In genomic region chr1:156310962-156311361, GRCh38 we compare ENCODE assay signal across 17 cellular contexts. TPM values are rescaled to one million over a fixed set of nuclear protein-coding genes. Genes with fewer than 3 reads are reported as not detected.
DNase-seq lines count a peak whose midpoint lies in the region; ATAC-seq and TF ChIP-seq lines count a peak whose summit lies in the region.
"Had no signal": no experiment of that assay in that cellular context is flagged by ENCODE, and none has a peak within 500 bp of the region (broad histone marks: within the 10 kb centered on the region; RNA-seq: fewer than 3 reads in every experiment).

No MANE protein-coding gene starts in this region.

- H2AFZ ChIP-seq in mammary epithelial cell (ENCODE audit: low read depth, low read length): no peak overlapping the region
- H2AFZ ChIP-seq: hepatocyte, neural progenitor cell had no signal

- POLR2A ChIA-PET in MCF 10A (lab: Yijun Ruan, JAX): interaction anchor here (0.9 to 4.1 kb wide), 6 partner anchors 8 to 59 kb away, joined by 3 to 25 read pairs (median 4); partner anchors contain the start of genes GLMP and SMG5
- POLR2A ChIA-PET in RWPE1 (lab: Yijun Ruan, JAX; ENCODE audit: low non-redundant PET): interaction anchor here (0.7 kb wide), 1 partner anchor 8 kb away, joined by 3 read pairs; no protein-coding TSS in a partner anchor

- no peak overlapping the region for H3K27ac ChIP-seq in mammary epithelial cell (ENCODE audit: insufficient read depth, low read depth, low read length)
- peak overlapping the region; percentile 75 for H3K27ac ChIP-seq in RWPE1
- H3K27ac ChIP-seq in suprapubic skin: peak overlapping the region; percentile 10
- H3K27ac ChIP-seq: body of pancreas, hepatocyte, neural progenitor cell, thyroid gland had no signal

- peaks cover 48% of the 10 kb centered on the region for H3K36me3 ChIP-seq in mammary epithelial cell (ENCODE audit: insufficient read depth, low read length)
- peaks cover 92% of the 10 kb centered on the region for H3K36me3 ChIP-seq in suprapubic skin

- BruUV-seq in MCF 10A (replicated peaks; lab: Mats Ljungman, UMichigan) (no TSS peak), mammary epithelial cell (replicated peaks; lab: Mats Ljungman, UMichigan) (no TSS peak)

- H3K4me1 Mint-ChIP-seq in MCF 10A (ENCODE audit: insufficient read depth, unreplicated experiment): peaks cover 14% of the 10 kb centered on the region
- H3K4me1 Mint-ChIP-seq: neural progenitor cell had no signal

- TF ChIP-seq CTCF in MCF 10A (IDR thresholded peaks at IDR 0.05; ENCODE audit: unreplicated experiment) (no peak), mammary epithelial cell (conservative IDR thresholded peaks at IDR 0.05 in 1 of 2, IDR thresholded peaks at IDR 0.05 in 1 of 2; ENCODE audit: extremely low read depth in 1 of 2, insufficient read depth in 1 of 2, low read depth in 1 of 2, low read length in 2 of 2) (no peak), RWPE1 (conservative IDR thresholded peaks at IDR 0.05; ENCODE audit: low read depth) (no peak), fibroblast of villous mesenchyme (IDR thresholded peaks at IDR 0.05; ENCODE audit: insufficient read depth, low read depth, low read length) (no peak), suprapubic skin (IDR thresholded peaks at IDR 0.05) (no peak)

- no peak overlapping the region for H3K27ac Mint-ChIP-seq in MCF 10A (ENCODE audit: low read depth, unreplicated experiment)
- H3K27ac Mint-ChIP-seq: effector memory CD8-positive, alpha-beta T cell; neural progenitor cell; T-helper 2 cell treated with Interferon-gamma antibody and Interleukin-4, amounts not matched to agents 5 μg/mL and 100 μg/mL, for 36 hours had no signal

- CTCF ChIA-PET in MCF 10A (lab: Yijun Ruan, JAX): interaction anchor here (0.7 to 1.5 kb wide), 2 partner anchors 8 to 298 kb away, joined by 4 to 8 read pairs; no protein-coding TSS in a partner anchor
- CTCF ChIA-PET in mammary epithelial cell (lab: Charles Lee; ENCODE audit: low non-redundant PET): no interaction called here
- CTCF ChIA-PET in RWPE1 (lab: Yijun Ruan, JAX): no interaction called here

- dilution Hi-C loops in mammary epithelial cell (cut with HindIII; ENCODE audit: low sequenced_read_pairs): loop anchor here (5.0 kb wide), 1 partner anchor 71 kb away; no protein-coding TSS in a partner anchor

- no peaks in the 10 kb centered on the region for H3K9me3 Mint-ChIP-seq in MCF 10A (ENCODE audit: unreplicated experiment)
- H3K9me3 Mint-ChIP-seq: effector memory CD8-positive, alpha-beta T cell; neural progenitor cell; T-helper 2 cell treated with Interferon-gamma antibody and Interleukin-4, amounts not matched to agents 5 μg/mL and 100 μg/mL, for 36 hours had no signal

- TF ChIP-seq EP300 in suprapubic skin (IDR thresholded peaks at IDR 0.05): no peak

- H3K79me2 ChIP-seq in mammary epithelial cell (ENCODE audit: insufficient read depth, low read length): peaks cover 7% of the 10 kb centered on the region
- H3K79me2 ChIP-seq: hepatocyte had no signal

- DNase-seq in MCF 10A (ENCODE audit: unreplicated experiment): peak; percentile 96
- no peak for DNase-seq in mammary epithelial cell
- DNase-seq in RWPE1 (ENCODE audit: low spot score): no peak
- peak; percentile 26 for DNase-seq in fibroblast of villous mesenchyme (ENCODE audit: low read depth)
- peak in 1 of 2 donors; percentile 49 for DNase-seq in suprapubic skin (ENCODE audit: low spot score in 2 of 2)
- no peak for DNase-seq in stimulated activated CD4-positive, alpha-beta T cell treated with anti-CD3 and anti-CD28 coated beads, Interleukin-4, amount 100 ng/mL, for 4 hours
- no peak for DNase-seq in NCI-H345 treated with DMSO at 0.1 percent for 48 hours (lab: John Stamatoyannopoulos, UW; ENCODE audit: unreplicated experiment)
- DNase-seq: DMS 273 treated with DMSO at 0.1 percent for 48 hours; effector memory CD8-positive, alpha-beta T cell; left ventricle myocardium superior; thyroid gland had no signal

- H3K9me3 ChIP-seq in mammary epithelial cell (replicated peaks; ENCODE audit: insufficient read depth, low read length): no peaks in the 10 kb centered on the region
- H3K9me3 ChIP-seq in suprapubic skin: no peaks in the 10 kb centered on the region
- H3K9me3 ChIP-seq: body of pancreas, thyroid gland had no signal

- no peak overlapping the region for H3K4me2 ChIP-seq in mammary epithelial cell (ENCODE audit: insufficient read depth, low read depth, low read length)
- H3K4me2 ChIP-seq: hepatocyte, neural progenitor cell had no signal

- H3K9ac ChIP-seq in mammary epithelial cell (ENCODE audit: insufficient read depth, low read length): no peak overlapping the region
- H3K9ac ChIP-seq: neural progenitor cell had no signal

- 39% methylated on average over 6 of the region's 6 CpGs for WGBS in mammary epithelial cell (ENCODE audit: low coverage, missing lambda C conversion rate)
- 53% methylated on average over 4 of the region's 6 CpGs for WGBS in suprapubic skin

- no peak for TF ChIP-seq POLR2A in suprapubic skin (IDR thresholded peaks at IDR 0.05)

- H3K27me3 Mint-ChIP-seq in MCF 10A (ENCODE audit: insufficient read depth, unreplicated experiment): no peaks in the 10 kb centered on the region
- H3K27me3 Mint-ChIP-seq: effector memory CD8-positive, alpha-beta T cell had no signal

- no peaks in the 10 kb centered on the region for H4K20me1 ChIP-seq in mammary epithelial cell (ENCODE audit: insufficient read depth, low read length)

- H3K4me1 ChIP-seq in mammary epithelial cell (ENCODE audit: insufficient read depth, low read length) (no peaks in the 10 kb centered on the region), suprapubic skin (peaks cover 15% of the 10 kb centered on the region)
- H3K4me1 ChIP-seq: body of pancreas, neural progenitor cell, thyroid gland had no signal

- H3K27me3 ChIP-seq in mammary epithelial cell (ENCODE audit: insufficient read depth, low read length) (no peaks in the 10 kb centered on the region), suprapubic skin (no peaks in the 10 kb centered on the region)
- H3K27me3 ChIP-seq: body of pancreas, hepatocyte, neural progenitor cell, thyroid gland had no signal

- in situ Hi-C loops in mammary epithelial cell (cut with MboI; ENCODE audit: low sequenced_read_pairs in 2 of 2): no loop called here

- H3K4me3 ChIP-seq in mammary epithelial cell (replicated peaks in 1 of 3; ENCODE audit: insufficient read depth in 1 of 3, low read depth in 2 of 3, low read length in 3 of 3) (no peak overlapping the region), fibroblast of villous mesenchyme (ENCODE audit: low read depth, low read length) (no peak overlapping the region), suprapubic skin (no peak overlapping the region)
- H3K4me3 ChIP-seq: body of pancreas, GM12878, hepatocyte, neural progenitor cell, thyroid gland had no signal

- H3K36me3 Mint-ChIP-seq in MCF 10A (ENCODE audit: insufficient read depth, unreplicated experiment): peaks cover 99% of the 10 kb centered on the region

- no peak for ATAC-seq in GM21447 (IDR thresholded peaks at IDR 0.05; ENCODE audit: unreplicated experiment)
- ATAC-seq: body of pancreas; effector memory CD8-positive, alpha-beta T cell; GM12878; left ventricle myocardium superior had no signal

- intact Hi-C loops in MCF 10A (cut with micrococcal nuclease): no loop called here
- intact Hi-C loops in mammary epithelial cell (cut with micrococcal nuclease): no loop called here

- H3K4me3 Mint-ChIP-seq in MCF 10A (ENCODE audit: unreplicated experiment): no peak overlapping the region
- H3K4me3 Mint-ChIP-seq: effector memory CD8-positive, alpha-beta T cell; neural progenitor cell; T-helper 2 cell treated with Interferon-gamma antibody and Interleukin-4, amounts not matched to agents 5 μg/mL and 100 μg/mL, for 36 hours had no signal

RNA-seq across cellular contexts. Expression of gene VHLL, which starts 11.9 kb away (rescaled TPM):
- total RNA-seq in MCF 10A (2022) (0.49 TPM in 1 of 2 replicates, not detected in the other), mammary epithelial cell (under 1 TPM in 1 of 2 donors, not detected in 1; 0.50 TPM), fibroblast of villous mesenchyme (0.32 TPM in 1 of 2 replicates, not detected in the other), suprapubic skin (not detected)
- polyA plus RNA-seq in mammary epithelial cell: not detected
- not detected for polyA minus RNA-seq in mammary epithelial cell
- total RNA-seq: body of pancreas, hepatocyte, left ventricle myocardium superior, thyroid gland had no signal
- polyA plus RNA-seq: GM12878, hepatocyte had no signal

RNA-seq across cellular contexts. Expression of gene GLMP, which starts 15.5 kb away (rescaled TPM):
- total RNA-seq in MCF 10A (2022): 12.9 and 17.5 TPM in 2 replicates
- 10 to 100 TPM; 29.7 to 32.1 TPM for total RNA-seq in mammary epithelial cell
- 16.1 TPM for polyA plus RNA-seq in mammary epithelial cell
- polyA minus RNA-seq in mammary epithelial cell: 14.0 TPM
- total RNA-seq in fibroblast of villous mesenchyme: 55.3 and 55.4 TPM in 2 replicates
- 10 to 100 TPM; 35.5 to 78.1 (median 42.8) TPM for total RNA-seq in suprapubic skin

RNA-seq across cellular contexts. Expression of gene TMEM79, which starts 26.8 kb away (rescaled TPM):
- 8.1 and 12.5 TPM in 2 replicates for total RNA-seq in MCF 10A (2022)
- total RNA-seq in mammary epithelial cell: 10 to 100 TPM in 1 of 2 donors, 1 to 10 TPM in 1; 5.0 to 18.4 TPM
- polyA plus RNA-seq in mammary epithelial cell: 26.2 TPM
- 31.2 TPM for polyA minus RNA-seq in mammary epithelial cell
- total RNA-seq in fibroblast of villous mesenchyme: 0.86 and 1.3 TPM in 2 replicates
- total RNA-seq in suprapubic skin: 100 to 1,000 TPM in 2 of 4 donors, 10 to 100 TPM in 2; 81.0 to 120 (median 97.5) TPM

RNA-seq across cellular contexts. Expression of gene CCT3, which starts 27.1 kb away (rescaled TPM):
- total RNA-seq in MCF 10A (2022) (495 and 574 TPM in 2 replicates), mammary epithelial cell (100 to 1,000 TPM; 323 to 345 TPM), fibroblast of villous mesenchyme (268 and 431 TPM in 2 replicates), suprapubic skin (100 to 1,000 TPM in 3 of 4 donors, 10 to 100 TPM in 1; 91.4 to 198 (median 149) TPM)
- polyA plus RNA-seq in mammary epithelial cell: 461 TPM
- polyA minus RNA-seq in mammary epithelial cell: 434 TPM

RNA-seq across cellular contexts. Expression of gene TSACC, which starts 27.4 kb away (rescaled TPM):
- 1.8 and 3.6 TPM in 2 replicates for total RNA-seq in MCF 10A (2022)
- not detected for total RNA-seq in mammary epithelial cell
- 1.1 TPM for polyA plus RNA-seq in mammary epithelial cell
- polyA minus RNA-seq in mammary epithelial cell: not detected
- total RNA-seq in fibroblast of villous mesenchyme: not detected in 2 replicates
- not detected for total RNA-seq in suprapubic skin
- total RNA-seq: body of pancreas, GM12878, hepatocyte, left ventricle myocardium superior had no signal

Comparison
In these comparisons a context has a peak if more than half of its experiments do, and no peak if none do; other contexts are left out.
1. DNase-seq: peak in MCF 10A (single experiment) and fibroblast of villous mesenchyme (single experiment); none in mammary epithelial cell (single experiment), RWPE1 (single experiment), stimulated activated CD4-positive, alpha-beta T cell treated with anti-CD3 and anti-CD28 coated beads, Interleukin-4, amount 100 ng/mL, for 4 hours (0 of 2) and NCI-H345 treated with DMSO at 0.1 percent for 48 hours (single experiment).